9 cellular contexts compared by ENCODE assay signal in the genomic region with DNA sequence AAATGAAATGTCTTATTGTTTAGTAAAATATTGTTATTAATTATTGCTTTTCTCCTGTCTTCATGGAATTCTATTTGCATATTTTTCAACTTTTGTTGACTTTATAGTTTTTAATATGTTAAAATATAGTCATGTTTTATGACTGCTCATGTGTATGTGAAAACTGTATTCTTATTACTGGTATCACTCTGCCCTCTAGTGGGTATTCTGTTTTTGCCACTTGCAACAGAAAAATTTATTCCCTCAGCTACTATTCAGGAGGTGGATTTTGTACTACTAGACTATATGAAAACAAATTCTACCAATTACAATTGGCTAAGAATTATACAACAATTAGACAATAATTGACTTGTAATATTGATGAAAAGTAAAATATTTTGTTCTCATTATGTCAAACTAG. TPM values are rescaled to one million over a fixed set of nuclear protein-coding genes. Genes with fewer than 3 reads are reported as not detected.
DNase-seq lines count a peak whose midpoint lies in the region; ATAC-seq and TF ChIP-seq lines count a peak whose summit lies in the region.
"Had no signal": no experiment of that assay in that cellular context is flagged by ENCODE, and none has a peak within 500 bp of the region (broad histone marks: within the 10 kb centered on the region; RNA-seq: fewer than 3 reads in every experiment).

No MANE protein-coding gene starts in this region.

- DNase-seq in heart left ventricle (no peak), left ventricle myocardium superior (no peak), MM.1S (peak; percentile 53), adrenal gland (no peak), medulla oblongata (ENCODE audit: extremely low spot score) (peak; percentile 9), HK-2 (ENCODE audit: unreplicated experiment) (no peak), GM19238 (ENCODE audit: insufficient read length, low spot score) (no peak)
- DNase-seq in activated CD4-positive, alpha-beta T cell treated with anti-CD3 and anti-CD28 coated beads for 36 hours, result no peak

- no peak overlapping the region for H3K27ac Mint-ChIP-seq in activated CD4-positive, alpha-beta T cell treated with anti-CD3 and anti-CD28 coated beads for 36 hours
- H3K27ac Mint-ChIP-seq: activated naive CD4-positive, alpha-beta T cell treated with anti-CD3 and anti-CD28 coated beads, Interleukin-2, amount 50 U/mL, for 24 hours had no signal

- H3F3A ChIP-seq in MM.1S (ENCODE audit: insufficient read depth, low read length), result no peaks in the 10 kb centered on the region

- no peaks in the 10 kb centered on the region for H3K4me1 Mint-ChIP-seq in activated CD4-positive, alpha-beta T cell treated with anti-CD3 and anti-CD28 coated beads for 36 hours
- H3K4me1 Mint-ChIP-seq: activated naive CD4-positive, alpha-beta T cell treated with anti-CD3 and anti-CD28 coated beads, Interleukin-2, amount 50 U/mL, for 24 hours had no signal

- H3K9ac ChIP-seq in MM.1S (ENCODE audit: low read length), result no peak overlapping the region

- ATAC-seq in heart left ventricle (no peak), left ventricle myocardium superior (no peak)
- no peak for ATAC-seq in activated CD4-positive, alpha-beta T cell treated with anti-CD3 and anti-CD28 coated beads for 36 hours

- H3K36me3 ChIP-seq in heart left ventricle (no peaks in the 10 kb centered on the region), MM.1S (replicated peaks; ENCODE audit: insufficient read depth, low read length) (no peaks in the 10 kb centered on the region), adrenal gland (replicated peaks in 1 of 2) (no peaks in the 10 kb centered on the region)

- H3K36me3 Mint-ChIP-seq in activated CD4-positive, alpha-beta T cell treated with anti-CD3 and anti-CD28 coated beads for 36 hours (ENCODE audit: low read depth), result no peaks in the 10 kb centered on the region
- H3K36me3 Mint-ChIP-seq: activated naive CD4-positive, alpha-beta T cell treated with anti-CD3 and anti-CD28 coated beads, Interleukin-2, amount 50 U/mL, for 24 hours had no signal

- no peaks in the 10 kb centered on the region for H3K9me2 ChIP-seq in MM.1S (replicated peaks; ENCODE audit: insufficient read depth, low read length)

- TF ChIP-seq CTCF in heart left ventricle (IDR thresholded peaks at IDR 0.05) (peak in 11 of 12 donors; percentile 19 to 57 (median 40)), MM.1S (IDR thresholded peaks at IDR 0.05; ENCODE audit: low read length) (peak; percentile 72), adrenal gland (IDR thresholded peaks at IDR 0.05) (peak; percentile 13 to 60 (median 32))

- no peaks in the 10 kb centered on the region for H3K27me3 Mint-ChIP-seq in activated CD4-positive, alpha-beta T cell treated with anti-CD3 and anti-CD28 coated beads for 36 hours
- H3K27me3 Mint-ChIP-seq: activated naive CD4-positive, alpha-beta T cell treated with anti-CD3 and anti-CD28 coated beads, Interleukin-2, amount 50 U/mL, for 24 hours had no signal

- H4K20me1 ChIP-seq in MM.1S (ENCODE audit: insufficient read depth, low read length), result no peaks in the 10 kb centered on the region

- intact Hi-C loops in heart left ventricle (cut with DNase I) (no loop called here), left ventricle myocardium superior (cut with micrococcal nuclease) (no loop called here), adrenal gland (cut with DNase I) (no loop called here)
- intact Hi-C loops in activated CD4-positive, alpha-beta T cell treated with anti-CD3 and anti-CD28 coated beads for 36 hours (cut with DNase I, micrococcal nuclease), result loop anchor here in 1 of 2 experiments (10.0 kb wide), 1 partner anchor 852 kb away; no protein-coding TSS in a partner anchor

- H3K4me1 ChIP-seq in heart left ventricle (no peaks in the 10 kb centered on the region), MM.1S (ENCODE audit: low read length) (no peaks in the 10 kb centered on the region), adrenal gland (replicated peaks in 1 of 2) (no peaks in the 10 kb centered on the region)

- no peak overlapping the region for H3K4me3 Mint-ChIP-seq in activated CD4-positive, alpha-beta T cell treated with anti-CD3 and anti-CD28 coated beads for 36 hours
- H3K4me3 Mint-ChIP-seq: activated naive CD4-positive, alpha-beta T cell treated with anti-CD3 and anti-CD28 coated beads, Interleukin-2, amount 50 U/mL, for 24 hours had no signal

- H3K27ac ChIP-seq in heart left ventricle (no peak overlapping the region), MM.1S (ENCODE audit: low read length) (no peak overlapping the region), adrenal gland (no peak overlapping the region)

- no peak overlapping the region for H2AFZ ChIP-seq in MM.1S (ENCODE audit: low read length)

- TF ChIP-seq POLR2A in heart left ventricle (IDR thresholded peaks at IDR 0.05) (no peak), adrenal gland (IDR thresholded peaks at IDR 0.05) (no peak)

- POLR2A ChIA-PET in activated CD4-positive, alpha-beta T cell treated with anti-CD3 and anti-CD28 coated beads for 36 hours (lab: Charles Lee), result no interaction called here

- no peaks in the 10 kb centered on the region for H3K27me3 ChIP-seq in heart left ventricle
- no peaks in the 10 kb centered on the region for H3K27me3 ChIP-seq in MM.1S (replicated peaks; ENCODE audit: insufficient read depth, low read length)
- H3K27me3 ChIP-seq in adrenal gland, result no peaks in the 10 kb centered on the region

- H3K4me2 ChIP-seq in MM.1S (ENCODE audit: low read depth, low read length), result no peak overlapping the region

- CTCF ChIA-PET in activated CD4-positive, alpha-beta T cell treated with anti-CD3 and anti-CD28 coated beads for 36 hours (lab: Charles Lee), result no interaction called here

- H3K9me3 ChIP-seq in heart left ventricle (peaks cover 0 to 28% (median 8%) of the 10 kb centered on the region in 12 donors), MM.1S (replicated peaks; ENCODE audit: insufficient read depth, low read length) (no peaks in the 10 kb centered on the region), adrenal gland (replicated peaks in 1 of 3) (peaks cover 0 to 7% (median 0%) of the 10 kb centered on the region in 3 donors)

- H3K79me2 ChIP-seq in MM.1S (ENCODE audit: low read length), result no peaks in the 10 kb centered on the region

- H3K4me3 ChIP-seq in heart left ventricle (no peak overlapping the region), MM.1S (ENCODE audit: low read length) (no peak overlapping the region), adrenal gland (no peak overlapping the region)

- H3K9me3 Mint-ChIP-seq in activated CD4-positive, alpha-beta T cell treated with anti-CD3 and anti-CD28 coated beads for 36 hours (ENCODE audit: low read depth), result peaks cover 13% of the 10 kb centered on the region

RNA-seq across cellular contexts. Expression of a gene that starts 45.0 kb away (rescaled TPM):
- not detected for total RNA-seq in heart left ventricle
- not detected for polyA plus RNA-seq in heart left ventricle
- total RNA-seq in left ventricle myocardium superior, result not detected
- not detected for total RNA-seq in adrenal gland
- polyA plus RNA-seq in adrenal gland, result not detected
- not detected for total RNA-seq in activated CD4-positive, alpha-beta T cell treated with anti-CD3 and anti-CD28 coated beads for 36 hours

RNA-seq across cellular contexts. Expression of a gene that starts 58.9 kb away (rescaled TPM):
- total RNA-seq in heart left ventricle, result not detected
- polyA plus RNA-seq in heart left ventricle, result not detected
- not detected for total RNA-seq in left ventricle myocardium superior
- not detected for total RNA-seq in adrenal gland
- not detected for polyA plus RNA-seq in adrenal gland
- not detected for total RNA-seq in activated CD4-positive, alpha-beta T cell treated with anti-CD3 and anti-CD28 coated beads for 36 hours

Comparison
In these comparisons a context has a peak if more than half of its experiments do, and no peak if none do; other contexts are left out.
1. DNase-seq: peak in MM.1S (single experiment) and medulla oblongata (single experiment); none in heart left ventricle (0 of 5), left ventricle myocardium superior (single experiment), adrenal gland (0 of 7), HK-2 (single experiment), GM19238 (single experiment) and activated CD4-positive, alpha-beta T cell treated with anti-CD3 and anti-CD28 coated beads for 36 hours (single experiment).
2. Peak in every context shown above with its lines, with median percentiles within 50 percentile points of each other: CTCF ChIP-seq.